ENCODE assay signal across 11 cellular contexts in the genomic region with DNA sequence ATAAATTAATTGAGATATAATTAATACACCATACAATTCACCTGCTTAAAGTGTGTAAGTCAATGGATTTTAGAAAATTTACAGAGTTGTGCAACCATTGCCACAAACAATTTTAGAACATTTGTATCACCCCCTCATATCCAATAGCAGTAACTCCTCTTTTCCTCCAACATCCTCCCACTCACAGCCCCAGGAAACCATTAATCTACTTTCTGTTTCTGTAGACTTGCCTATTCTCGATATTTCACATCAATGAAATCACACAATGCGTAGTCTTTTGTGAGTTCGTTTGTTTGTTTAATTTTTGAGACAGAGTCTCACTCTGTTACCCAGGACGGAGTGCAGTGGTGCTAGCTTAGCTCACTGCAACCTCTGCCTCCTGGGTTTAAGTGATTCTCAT. TPM values are rescaled to one million over a fixed set of nuclear protein-coding genes. Genes with fewer than 3 reads are reported as not detected.
DNase-seq lines count a peak whose midpoint lies in the region; ATAC-seq and TF ChIP-seq lines count a peak whose summit lies in the region.
"Had no signal": no experiment of that assay in that cellular context is flagged by ENCODE, and none has a peak within 500 bp of the region (broad histone marks: within the 10 kb centered on the region; RNA-seq: fewer than 3 reads in every experiment).

No MANE protein-coding gene starts in this region.

- no peaks in the 10 kb centered on the region for H3K9me3 ChIP-seq in Panc1 (ENCODE audit: control insufficient read depth, insufficient read depth, low read depth, low read length)

- ATAC-seq in activated CD4-positive, alpha-beta T cell treated with anti-CD3 and anti-CD28 coated beads for 36 hours = peak; percentile 90
- ATAC-seq in Panc1 = no peak

- POLR2A ChIA-PET in activated CD4-positive, alpha-beta T cell treated with anti-CD3 and anti-CD28 coated beads for 36 hours (lab: Charles Lee) = interaction anchor here (0.6 kb wide), 1 partner anchor 21 kb away, joined by 4 read pairs; no protein-coding TSS in a partner anchor
- POLR2A ChIA-PET in Panc1 (lab: Charles Lee) = no interaction called here

- CTCF ChIA-PET in activated CD4-positive, alpha-beta T cell treated with anti-CD3 and anti-CD28 coated beads for 36 hours (lab: Charles Lee) = no interaction called here
- CTCF ChIA-PET in Panc1 (lab: Charles Lee) = no interaction called here

- intact Hi-C loops in activated CD4-positive, alpha-beta T cell treated with anti-CD3 and anti-CD28 coated beads for 36 hours (cut with DNase I, micrococcal nuclease) = loop anchor here in 1 of 2 experiments (5.0 kb wide), 1 partner anchor 69 kb away; no protein-coding TSS in a partner anchor
- intact Hi-C loops in Panc1 (cut with micrococcal nuclease; ENCODE audit: unreplicated experiment) = loop anchor here (10.0 kb wide), 1 partner anchor 216 kb away; no protein-coding TSS in a partner anchor

- H3K36me3 ChIP-seq in Panc1 (ENCODE audit: control insufficient read depth, insufficient read depth, low read length) = no peaks in the 10 kb centered on the region

- no peaks in the 10 kb centered on the region for H3K27me3 ChIP-seq in Panc1 (ENCODE audit: control insufficient read depth, insufficient read depth, low read length)

- no peak overlapping the region for H3K27ac Mint-ChIP-seq in activated CD4-positive, alpha-beta T cell treated with anti-CD3 and anti-CD28 coated beads for 36 hours
- H3K27ac Mint-ChIP-seq: activated naive CD4-positive, alpha-beta T cell treated with anti-CD3 and anti-CD28 coated beads, Interleukin-2, amount 50 U/mL, for 24 hours had no signal

- TF ChIP-seq CTCF in Panc1 (IDR thresholded peaks at IDR 0.05) = no peak

- BruUV-seq in Panc1 (replicated peaks; lab: Mats Ljungman, UMichigan) = no TSS peak

- peaks cover 58% of the 10 kb centered on the region for H3K4me1 ChIP-seq in Panc1 (ENCODE audit: control insufficient read depth, insufficient read depth, low read length)

- peak overlapping the region; percentile 100 for H3K27ac ChIP-seq in Panc1 (ENCODE audit: low read length)

- peak; percentile 33 for DNase-seq in activated CD4-positive, alpha-beta T cell treated with anti-CD3 and anti-CD28 coated beads for 36 hours
- DNase-seq in activated CD4-positive, alpha-beta T cell treated with anti-CD3 and anti-CD28 coated beads, Interleukin-2, amount 50 U/mL, for 4 hours = no peak
- peak; percentile 53 for DNase-seq in HCEC 1CT
- no peak for DNase-seq in Panc1 (ENCODE audit: low read depth, low spot score)
- DNase-seq in iris pigment epithelial cell (ENCODE audit: low read depth) = peak; percentile 86
- DNase-seq in KG1 (lab: John Stamatoyannopoulos, UW) = no peak
- no peak for DNase-seq in putamen (ENCODE audit: low spot score)
- DNase-seq in T-helper 9 cell = no peak
- DNase-seq: GOT3, NCI-H524 treated with DMSO at 0.1 percent for 48 hours had no signal

- H3K4me1 Mint-ChIP-seq in activated CD4-positive, alpha-beta T cell treated with anti-CD3 and anti-CD28 coated beads for 36 hours = peaks cover 9% of the 10 kb centered on the region

- no peak overlapping the region for H3K4me3 ChIP-seq in Panc1 (ENCODE audit: low read depth in 2 of 2, low read length in 2 of 2)

- H3K27me3 Mint-ChIP-seq in activated CD4-positive, alpha-beta T cell treated with anti-CD3 and anti-CD28 coated beads for 36 hours = peaks cover 4% of the 10 kb centered on the region
- H3K27me3 Mint-ChIP-seq: activated naive CD4-positive, alpha-beta T cell treated with anti-CD3 and anti-CD28 coated beads, Interleukin-2, amount 50 U/mL, for 24 hours had no signal

- no peaks in the 10 kb centered on the region for H3K9me3 Mint-ChIP-seq in activated CD4-positive, alpha-beta T cell treated with anti-CD3 and anti-CD28 coated beads for 36 hours (ENCODE audit: low read depth)
- H3K9me3 Mint-ChIP-seq: activated naive CD4-positive, alpha-beta T cell treated with anti-CD3 and anti-CD28 coated beads, Interleukin-2, amount 50 U/mL, for 24 hours had no signal

- in situ Hi-C loops in Panc1 (cut with HindIII; ENCODE audit: low pct_unique_long_range_greater_than_20kb, low sequenced_read_pairs) = no loop called here

- no peaks in the 10 kb centered on the region for H3K36me3 Mint-ChIP-seq in activated CD4-positive, alpha-beta T cell treated with anti-CD3 and anti-CD28 coated beads for 36 hours (ENCODE audit: low read depth)
- H3K36me3 Mint-ChIP-seq: activated naive CD4-positive, alpha-beta T cell treated with anti-CD3 and anti-CD28 coated beads, Interleukin-2, amount 50 U/mL, for 24 hours had no signal

- H3K4me3 Mint-ChIP-seq in activated CD4-positive, alpha-beta T cell treated with anti-CD3 and anti-CD28 coated beads for 36 hours = peak overlapping the region; percentile 10
- H3K4me3 Mint-ChIP-seq: activated naive CD4-positive, alpha-beta T cell treated with anti-CD3 and anti-CD28 coated beads, Interleukin-2, amount 50 U/mL, for 24 hours had no signal

RNA-seq across cellular contexts. Expression of a gene that starts 13.7 kb away (rescaled TPM):
- 10 to 100 TPM; 39.5 to 50.8 TPM for total RNA-seq in activated CD4-positive, alpha-beta T cell treated with anti-CD3 and anti-CD28 coated beads for 36 hours
- total RNA-seq in Panc1 (2021; ENCODE audit: unreplicated experiment) = 119 TPM
- 40.5 TPM for polyA plus RNA-seq in Panc1 (2012; ENCODE audit: insufficient read length)

RNA-seq across cellular contexts. Expression of a gene that starts 20.5 kb away (rescaled TPM):
- total RNA-seq in activated CD4-positive, alpha-beta T cell treated with anti-CD3 and anti-CD28 coated beads for 36 hours = not detected
- total RNA-seq in Panc1 (2021; ENCODE audit: unreplicated experiment) = 39.1 TPM
- polyA plus RNA-seq in Panc1 (2012; ENCODE audit: insufficient read length) = 16.3 TPM

Comparison
In these comparisons a context has a peak if more than half of its experiments do, and no peak if none do; other contexts are left out.
1. DNase-seq: peak in activated CD4-positive, alpha-beta T cell treated with anti-CD3 and anti-CD28 coated beads for 36 hours (single experiment), HCEC 1CT (single experiment) and iris pigment epithelial cell (single experiment); none in activated CD4-positive, alpha-beta T cell treated with anti-CD3 and anti-CD28 coated beads, Interleukin-2, amount 50 U/mL, for 4 hours (0 of 2), Panc1 (single experiment), KG1 (single experiment), putamen (single experiment) and T-helper 9 cell (single experiment).
2. RNA of a gene that starts 20.5 kb away (total RNA-seq): 39.1 TPM in Panc1 (single experiment); not detected in activated CD4-positive, alpha-beta T cell treated with anti-CD3 and anti-CD28 coated beads for 36 hours; every median in the first group is over 10 times any median in the second.